In genomic region chr5:38556599-38557308, GRCh38 we compare ENCODE assay signal across 8 cellular contexts. TPM values are rescaled to one million over a fixed set of nuclear protein-coding genes. Genes with fewer than 3 reads are reported as not detected.
DNase-seq lines count a peak whose midpoint lies in the region; ATAC-seq and TF ChIP-seq lines count a peak whose summit lies in the region.

A gene with protein sequence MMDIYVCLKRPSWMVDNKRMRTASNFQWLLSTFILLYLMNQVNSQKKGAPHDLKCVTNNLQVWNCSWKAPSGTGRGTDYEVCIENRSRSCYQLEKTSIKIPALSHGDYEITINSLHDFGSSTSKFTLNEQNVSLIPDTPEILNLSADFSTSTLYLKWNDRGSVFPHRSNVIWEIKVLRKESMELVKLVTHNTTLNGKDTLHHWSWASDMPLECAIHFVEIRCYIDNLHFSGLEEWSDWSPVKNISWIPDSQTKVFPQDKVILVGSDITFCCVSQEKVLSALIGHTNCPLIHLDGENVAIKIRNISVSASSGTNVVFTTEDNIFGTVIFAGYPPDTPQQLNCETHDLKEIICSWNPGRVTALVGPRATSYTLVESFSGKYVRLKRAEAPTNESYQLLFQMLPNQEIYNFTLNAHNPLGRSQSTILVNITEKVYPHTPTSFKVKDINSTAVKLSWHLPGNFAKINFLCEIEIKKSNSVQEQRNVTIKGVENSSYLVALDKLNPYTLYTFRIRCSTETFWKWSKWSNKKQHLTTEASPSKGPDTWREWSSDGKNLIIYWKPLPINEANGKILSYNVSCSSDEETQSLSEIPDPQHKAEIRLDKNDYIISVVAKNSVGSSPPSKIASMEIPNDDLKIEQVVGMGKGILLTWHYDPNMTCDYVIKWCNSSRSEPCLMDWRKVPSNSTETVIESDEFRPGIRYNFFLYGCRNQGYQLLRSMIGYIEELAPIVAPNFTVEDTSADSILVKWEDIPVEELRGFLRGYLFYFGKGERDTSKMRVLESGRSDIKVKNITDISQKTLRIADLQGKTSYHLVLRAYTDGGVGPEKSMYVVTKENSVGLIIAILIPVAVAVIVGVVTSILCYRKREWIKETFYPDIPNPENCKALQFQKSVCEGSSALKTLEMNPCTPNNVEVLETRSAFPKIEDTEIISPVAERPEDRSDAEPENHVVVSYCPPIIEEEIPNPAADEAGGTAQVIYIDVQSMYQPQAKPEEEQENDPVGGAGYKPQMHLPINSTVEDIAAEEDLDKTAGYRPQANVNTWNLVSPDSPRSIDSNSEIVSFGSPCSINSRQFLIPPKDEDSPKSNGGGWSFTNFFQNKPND (minus strand): TSS chr5:38556646. CDS start chr5:38530647, 25,999 bp downstream.

- H3K27me3 ChIP-seq in A673 (replicated peaks; ENCODE audit: insufficient read depth, low read depth, low read length, poor library complexity) = no peaks in the 10 kb centered on the region
- peaks cover 11% of the 10 kb centered on the region; the same call in 1 of the 2 replicates for H3K27me3 ChIP-seq in HUES48 (ENCODE audit: control insufficient read depth, insufficient read depth, low read length)
- H3K27me3 ChIP-seq in left ventricle myocardium inferior (ENCODE audit: low read depth) = no peaks in the 10 kb centered on the region
- H3K27me3 ChIP-seq in parathyroid adenoma (ENCODE audit: control insufficient read depth, insufficient read depth, low read length) = no peaks in the 10 kb centered on the region
- no peaks in the 10 kb centered on the region for H3K27me3 ChIP-seq in uterus

- intact Hi-C loops in A673 (cut with micrococcal nuclease; ENCODE audit: unreplicated experiment) = loop anchor here (5.0 to 10.0 kb wide), 2 partner anchors 158 to 251 kb away; no protein-coding TSS in a partner anchor
- intact Hi-C loops in left ventricle myocardium inferior (cut with micrococcal nuclease) = loop anchor here (5.0 to 10.0 kb wide), 2 partner anchors 36 to 108 kb away; no protein-coding TSS in a partner anchor
- intact Hi-C loops in uterus (cut with DNase I; ENCODE audit: low total_unique reads) = no loop called here

- peaks cover 7% of the 10 kb centered on the region for H3K79me2 ChIP-seq in parathyroid adenoma

- H3K9me3 ChIP-seq in A673 (ENCODE audit: low read depth, low read length, poor library complexity, severe bottlenecking) (no peaks in the 10 kb centered on the region), HUES48 (ENCODE audit: control insufficient read depth, insufficient read depth, low read length) (no peaks in the 10 kb centered on the region), left ventricle myocardium inferior (replicated peaks) (no peaks in the 10 kb centered on the region), parathyroid adenoma (ENCODE audit: control insufficient read depth, low read length) (no peaks in the 10 kb centered on the region), uterus (no peaks in the 10 kb centered on the region)

- H2AFZ ChIP-seq in parathyroid adenoma = peak within 1 kb of the TSS; percentile 97

- TF ChIP-seq CTCF in A673 (conservative IDR thresholded peaks at IDR 0.05; ENCODE audit: low read depth, low read length) (no peak), astrocyte of the cerebellum (IDR thresholded peaks at IDR 0.05; ENCODE audit: low read depth, low read length, missing control alignments) (peak; percentile 5), left ventricle myocardium inferior (IDR thresholded peaks at IDR 0.05; ENCODE audit: borderline replicate concordance) (peak; percentile 24), parathyroid adenoma (IDR thresholded peaks at IDR 0.05) (peak; percentile 12), uterus (IDR thresholded peaks at IDR 0.05) (peak in 1 of 4 experiments; percentile 10)

- H3K4me2 ChIP-seq in parathyroid adenoma (ENCODE audit: low read length) = peak within 1 kb of the TSS; percentile 98

- POLR2A ChIA-PET in A673 (lab: Charles Lee; ENCODE audit: low non-redundant PET) = no interaction called here

- CTCF ChIA-PET in A673 (lab: Charles Lee) = no interaction called here

- TF ChIP-seq POLR2A in uterus (IDR thresholded peaks at IDR 0.05) = peak; percentile 57 to 90

- H3K4me1 ChIP-seq in A673 (ENCODE audit: insufficient read depth, low read length, poor library complexity, severe bottlenecking) (peaks cover 14% of the 10 kb centered on the region), HUES48 (ENCODE audit: control insufficient read depth, insufficient read depth, low read length) (peaks cover 18% of the 10 kb centered on the region), left ventricle myocardium inferior (peaks cover 64% of the 10 kb centered on the region), parathyroid adenoma (no peaks in the 10 kb centered on the region), uterus (no peaks in the 10 kb centered on the region)

- peak; percentile 89 for DNase-seq in A673 (ENCODE audit: low spot score)
- peak; percentile 17 for DNase-seq in T follicular helper cell (ENCODE audit: low read depth)
- DNase-seq in astrocyte of the cerebellum (ENCODE audit: low read depth) = peak; percentile 44
- DNase-seq in left ventricle myocardium inferior = peak; percentile 89
- peak; percentile 78 to 80 for DNase-seq in uterus

- BruUV-seq in A673 (replicated peaks; lab: Mats Ljungman, UMichigan) = no TSS peak

- peak within 1 kb of the TSS; percentile 73 for H3K4me3 ChIP-seq in A673 (ENCODE audit: low read depth, low read length, poor library complexity, severe bottlenecking)
- H3K4me3 ChIP-seq in HUES48 (ENCODE audit: low read depth, low read length) = peak within 1 kb of the TSS; percentile 85
- peak within 1 kb of the TSS; percentile 83 for H3K4me3 ChIP-seq in astrocyte of the cerebellum (ENCODE audit: low read depth, low read length)
- peak within 1 kb of the TSS; percentile 87 for H3K4me3 ChIP-seq in left ventricle myocardium inferior
- H3K4me3 ChIP-seq in parathyroid adenoma (ENCODE audit: low read depth, low read length) = peak within 1 kb of the TSS; percentile 95
- H3K4me3 ChIP-seq in uterus = peak within 1 kb of the TSS; percentile 80 to 97

- in situ Hi-C loops in astrocyte of the cerebellum (cut with HindIII; ENCODE audit: low sequenced_read_pairs) = no loop called here

- H3K9ac ChIP-seq in HUES48 (ENCODE audit: low read depth, low read length) (peak within 1 kb of the TSS; percentile 90), parathyroid adenoma (peak within 1 kb of the TSS; percentile 90)

- H3K27ac ChIP-seq in A673 (ENCODE audit: low read depth, low read length, poor library complexity, severe bottlenecking) = peak within 1 kb of the TSS; percentile 90
- peak within 1 kb of the TSS; percentile 89 for H3K27ac ChIP-seq in HUES48 (ENCODE audit: low read depth, low read length)
- H3K27ac ChIP-seq in left ventricle myocardium inferior (replicated peaks) = peak within 1 kb of the TSS; percentile 99
- H3K27ac ChIP-seq in parathyroid adenoma = peak within 1 kb of the TSS; percentile 97
- H3K27ac ChIP-seq in uterus = peak within 1 kb of the TSS; percentile 99 to 100

- H3K36me3 ChIP-seq in A673 (ENCODE audit: insufficient read depth, low read length, poor library complexity, severe bottlenecking) (no peaks in the 10 kb centered on the region), HUES48 (ENCODE audit: control insufficient read depth, insufficient read depth, low read length) (no peaks in the 10 kb centered on the region), left ventricle myocardium inferior (no peaks in the 10 kb centered on the region), parathyroid adenoma (ENCODE audit: control insufficient read depth, insufficient read depth, low read length) (no peaks in the 10 kb centered on the region), uterus (no peaks in the 10 kb centered on the region)

- peak; percentile 67 for ATAC-seq in GM19023 (IDR thresholded peaks at IDR 0.05; ENCODE audit: unreplicated experiment)

RNA-seq across cellular contexts. Expression of the gene that starts here (rescaled TPM):
- total RNA-seq in A673 (2021) (44.2 and 47.9 TPM in 2 replicates), left ventricle myocardium inferior (45.8 TPM), uterus (100 to 1,000 TPM; 141 to 310 (median 232) TPM)

Comparison
In these comparisons a context has a peak if more than half of its experiments do, and no peak if none do; other contexts are left out.
1. Peak in every context shown above with its lines: DNase-seq, ATAC-seq, H3K4me3 ChIP-seq and H3K27ac ChIP-seq.
2. DNase-seq: peak in every context shown above with its lines; median percentile 89 in A673; 89 in left ventricle myocardium inferior; 79 in uterus; 44 in astrocyte of the cerebellum; 17 in T follicular helper cell.